Comparison of ENCODE assay signal across 17 cellular contexts in genomic region chr2:104861295-104862060, GRCh38. TPM values are rescaled to one million over a fixed set of nuclear protein-coding genes. Genes with fewer than 3 reads are reported as not detected.
DNase-seq lines count a peak whose midpoint lies in the region; ATAC-seq, FAIRE-seq and TF ChIP-seq lines count a peak whose summit lies in the region.
"Had no signal": no experiment of that assay in that cellular context is flagged by ENCODE, and none has a peak within 500 bp of the region (broad histone marks: within the 10 kb centered on the region; RNA-seq: fewer than 3 reads in every experiment).

No MANE protein-coding gene starts in this region.

- peaks cover 19 to 31% (median 29%) of the 10 kb centered on the region in 3 donors for H3K4me1 Mint-ChIP-seq in naive B cell

- POLR2A ChIA-PET in HepG2 (lab: Yijun Ruan, JAX) (no interaction called here), H1 (lab: Charles Lee; ENCODE audit: partially characterized antibody) (interaction anchor here (1.0 to 2.8 kb wide), 5 partner anchors 9 to 14 kb away, joined by 3 to 12 read pairs (median 3); no protein-coding TSS in a partner anchor)

- no peak overlapping the region for H3K9ac ChIP-seq in HepG2 (ENCODE audit: insufficient read depth, low read depth, low read length)
- no peak overlapping the region for H3K9ac ChIP-seq in H1 (replicated peaks in 1 of 4; ENCODE audit: extremely low read depth in 1 of 4, low read depth in 3 of 4, low read length in 3 of 4)

- no peak overlapping the region for H2BK120ac ChIP-seq in H1 (replicated peaks; ENCODE audit: low read depth, low read length)

- H3K23ac ChIP-seq in H1 (ENCODE audit: insufficient read length), result no peak overlapping the region

- FAIRE-seq in HepG2 (lab: Jason Lieb, UNC) (no peak), H1 (lab: Jason Lieb, UNC) (no peak)

- no peak for TF ChIP-seq CTCF in HepG2 (CRISPR knock-in tag; IDR thresholded peaks at IDR 0.05)
- TF ChIP-seq CTCF in right lobe of liver (IDR thresholded peaks at IDR 0.05), result no peak
- no peak for TF ChIP-seq CTCF in H1 (IDR thresholded peaks at IDR 0.05; ENCODE audit: control extremely low read depth in 1 of 3, insufficient read depth in 1 of 3, low read depth in 1 of 3, low read length in 3 of 3)

- TF ChIP-seq POLR2A in HepG2 (IDR thresholded peaks at IDR 0.05; ENCODE audit: insufficient read depth in 1 of 2, low read depth in 2 of 2, low read length in 2 of 2) (no peak), right lobe of liver (IDR thresholded peaks at IDR 0.05) (no peak), H1 (IDR thresholded peaks at IDR 0.05; ENCODE audit: control extremely low read depth in 1 of 2, low read depth in 2 of 2, low read length in 2 of 2) (no peak)

- H2BK12ac ChIP-seq in H1 (ENCODE audit: low read depth, low read length), result peak overlapping the region; percentile 72

- H3K4ac ChIP-seq in H1 (replicated peaks; ENCODE audit: insufficient read length, low read depth, low read length), result no peak overlapping the region

- H3K14ac ChIP-seq in H1 (ENCODE audit: insufficient read length), result no peak overlapping the region

- no peaks in the 10 kb centered on the region for H3K36me3 ChIP-seq in HepG2 (replicated peaks in 1 of 2; ENCODE audit: control insufficient read depth in 1 of 2, insufficient read depth in 2 of 2, low read length in 2 of 2)
- no peaks in the 10 kb centered on the region for H3K36me3 ChIP-seq in right lobe of liver
- H3K36me3 ChIP-seq in H1 (ENCODE audit: control insufficient read depth in 2 of 4, insufficient read depth in 4 of 4, low read length in 3 of 4), result no peaks in the 10 kb centered on the region; a peak in 1 of 8 replicates
- H3K36me3 ChIP-seq: BE2C had no signal

- no peak overlapping the region for H3K27ac ChIP-seq in HepG2 (ENCODE audit: extremely low read length, insufficient read depth, low read length)
- no peak overlapping the region for H3K27ac ChIP-seq in right lobe of liver
- no peak overlapping the region for H3K27ac ChIP-seq in H1 (ENCODE audit: low read depth, low read length)
- H3K27ac ChIP-seq: testis had no signal

- CTCF ChIA-PET in HepG2 (lab: Yijun Ruan, JAX; ENCODE audit: low intra/inter-chr PET ratio, low total read pairs), result no interaction called here
- CTCF ChIA-PET in H1 (lab: Charles Lee; ENCODE audit: partially characterized antibody), result interaction anchor here (0.8 to 5.0 kb wide), 6 partner anchors 9 to 829 kb away, joined by 3 to 60 read pairs (median 4); no protein-coding TSS in a partner anchor

- H3K4me3 ChIP-seq in HepG2 (replicated peaks in 1 of 3; ENCODE audit: insufficient read depth in 1 of 3, low read depth in 2 of 3, low read length in 3 of 3) (no peak overlapping the region), right lobe of liver (no peak overlapping the region), H1 (ENCODE audit: extremely low read depth in 1 of 4, insufficient read depth in 2 of 4, low read depth in 3 of 4, low read length in 4 of 4) (peak overlapping the region; percentile 39 to 65 (median 49); a peak in 7 of 8 replicates)

- H3K18ac ChIP-seq in H1 (ENCODE audit: extremely low read depth, low read length), result peak overlapping the region; percentile 4; the same call in 1 of the 2 replicates

- H3K4me2 ChIP-seq in HepG2 (ENCODE audit: low read depth, low read length), result no peak overlapping the region
- H3K4me2 ChIP-seq in H1 (ENCODE audit: insufficient read depth in 1 of 2, low read depth in 2 of 2, low read length in 2 of 2), result peak overlapping the region; percentile 70 to 93

- intact Hi-C loops in HepG2 (cut with micrococcal nuclease; ENCODE audit: unreplicated experiment), result no loop called here
- intact Hi-C loops in right lobe of liver (cut with DNase I), result no loop called here
- intact Hi-C loops in sciatic nerve (cut with DNase I), result no loop called here

- ATAC-seq in HepG2 (peak; percentile 49), right lobe of liver (no peak), naive B cell (ENCODE audit: low read depth in 2 of 2) (no peak), sciatic nerve (no peak)
- ATAC-seq: activated CD8-positive, alpha-beta memory T cell treated with anti-CD3 and anti-CD28 coated beads, Interleukin-2, amount 10 ng/mL, durations not matched to agents 7 days and 5 days had no signal

- peaks cover 15 to 81% of the 10 kb centered on the region in 2 experiments for H3K27me3 ChIP-seq in HepG2 (ENCODE audit: control insufficient read depth in 1 of 2, insufficient read depth in 2 of 2, low read length in 2 of 2)
- H3K27me3 ChIP-seq in right lobe of liver, result peaks cover 27 to 90% of the 10 kb centered on the region in 2 donors
- H3K27me3 ChIP-seq in H1 (replicated peaks in 1 of 4; ENCODE audit: control insufficient read depth in 3 of 4, extremely low read depth in 1 of 4, insufficient read depth in 3 of 4, low read length in 3 of 4), result peaks cover 74 to 100% (median 89%) of the 10 kb centered on the region in 4 experiments
- H3K27me3 ChIP-seq: testis had no signal

- no peak for TF ChIP-seq EP300 in HepG2 (IDR thresholded peaks at IDR 0.05; ENCODE audit: low read depth in 2 of 2, low read length in 2 of 2)
- TF ChIP-seq EP300 in HepG2 (CRISPR knock-in tag; IDR thresholded peaks at IDR 0.05; ENCODE audit: borderline replicate concordance), result no peak
- no peak for TF ChIP-seq EP300 in H1 (IDR thresholded peaks at IDR 0.05; ENCODE audit: borderline replicate concordance in 1 of 2, low read depth in 2 of 2, low read length in 2 of 2)

- peaks cover 0 to 57% (median 17%) of the 10 kb centered on the region in 7 donors for H3K9me3 Mint-ChIP-seq in naive B cell
- H3K9me3 Mint-ChIP-seq: T-helper 2 cell treated with Interferon-gamma antibody and Interleukin-4, amounts not matched to agents 5 μg/mL and 100 μg/mL, for 36 hours had no signal

- peaks cover 14 to 17% of the 10 kb centered on the region in 2 donors for H3K36me3 Mint-ChIP-seq in naive B cell

- H4K20me1 ChIP-seq in HepG2 (ENCODE audit: insufficient read depth, low read length), result no peaks in the 10 kb centered on the region
- H4K20me1 ChIP-seq in H1 (replicated peaks in 1 of 2; ENCODE audit: control insufficient read depth in 1 of 2, insufficient read depth in 2 of 2, low read length in 2 of 2), result peaks cover 17 to 33% of the 10 kb centered on the region in 2 experiments

- no peak overlapping the region for H4K5ac ChIP-seq in H1 (ENCODE audit: insufficient read length, low read depth, low read length)

- no peak overlapping the region for H2BK20ac ChIP-seq in H1 (ENCODE audit: low read length)

- H3K79me2 ChIP-seq in HepG2 (ENCODE audit: insufficient read depth, low read length), result no peaks in the 10 kb centered on the region
- no peaks in the 10 kb centered on the region for H3K79me2 ChIP-seq in H1 (ENCODE audit: control insufficient read depth in 1 of 2, insufficient read depth in 2 of 2, low read length in 2 of 2)

- H3K4me3 Mint-ChIP-seq in naive B cell, result peak overlapping the region in 6 of 8 donors; percentile 51 to 75 (median 72)
- H3K4me3 Mint-ChIP-seq: activated CD8-positive, alpha-beta memory T cell treated with anti-CD3 and anti-CD28 coated beads, Interleukin-2, amount 10 ng/mL, durations not matched to agents 7 days and 5 days; T-helper 2 cell treated with Interferon-gamma antibody and Interleukin-4, amounts not matched to agents 5 μg/mL and 100 μg/mL, for 36 hours had no signal

- DNase-seq in HepG2 (ENCODE audit: low spot score), result no peak
- no peak for DNase-seq in right lobe of liver
- DNase-seq in H1 (ENCODE audit: low read depth in 1 of 2, low spot score in 2 of 2), result no peak
- DNase-seq in naive B cell, result no peak
- no peak for DNase-seq in activated gamma-delta T cell treated with Interleukin-2 at 50 U/mL for 16 hours
- DNase-seq in sciatic nerve (ENCODE audit: low spot score), result no peak
- DNase-seq in NCI-H2196 treated with DMSO at 0.1 percent for 48 hours (lab: John Stamatoyannopoulos, UW; ENCODE audit: unreplicated experiment), result no peak
- DNase-seq in NOMO-1 treated with DMSO at 0.1 percent for 48 hours (lab: John Stamatoyannopoulos, UW; ENCODE audit: unreplicated experiment), result no peak
- DNase-seq: activated CD8-positive, alpha-beta memory T cell treated with anti-CD3 and anti-CD28 coated beads, Interleukin-2, amount 10 ng/mL, durations not matched to agents 7 days and 5 days; amniotic stem cell; BE2C; NCI-H2029 treated with DMSO at 0.1 percent for 48 hours; OCI-M1; stimulated activated CD4-positive, alpha-beta T cell treated with anti-CD3 and anti-CD28 coated beads, Interleukin-4, amount 100 ng/mL, for 4 hours; testis had no signal

- no peaks in the 10 kb centered on the region for H3K79me1 ChIP-seq in H1 (ENCODE audit: low read depth, low read length)

- H3K27me3 Mint-ChIP-seq in naive B cell, result peaks cover 74 to 87% (median 77%) of the 10 kb centered on the region in 3 donors

- H3K4me1 ChIP-seq in HepG2 (ENCODE audit: insufficient read depth, low read length) (peaks cover 6% of the 10 kb centered on the region; the same call in 1 of the 2 replicates), right lobe of liver (peaks cover 0 to 11% (median 4%) of the 10 kb centered on the region in 4 donors), H1 (replicated peaks in 1 of 4; ENCODE audit: control insufficient read depth in 3 of 4, insufficient read depth in 4 of 4, low read length in 3 of 4) (peaks cover 11 to 33% (median 19%) of the 10 kb centered on the region in 4 experiments)
- H3K4me1 ChIP-seq: BE2C had no signal

- peak overlapping the region in 5 of 6 donors; percentile 13 to 96 (median 91) for H3K27ac Mint-ChIP-seq in naive B cell

- H3K9me3 ChIP-seq in HepG2 (ENCODE audit: low read length) (no peaks in the 10 kb centered on the region), right lobe of liver (no peaks in the 10 kb centered on the region), H1 (ENCODE audit: insufficient read depth in 2 of 2, low read depth in 1 of 2, low read length in 1 of 2) (no peaks in the 10 kb centered on the region)
- H3K9me3 ChIP-seq: BE2C, testis had no signal

- H4K91ac ChIP-seq in H1 (replicated peaks; ENCODE audit: insufficient read length, low read length), result no peak overlapping the region

- TF ChIP-seq RAD21 in HepG2 (CRISPR knock-in tag; IDR thresholded peaks at IDR 0.05) (no peak), H1 (IDR thresholded peaks at IDR 0.05 in 1 of 2, conservative IDR thresholded peaks at IDR 0.05 in 1 of 2; ENCODE audit: low read depth in 2 of 2, low read length in 2 of 2) (no peak)

- BruUV-seq in HepG2 (replicated peaks; lab: Mats Ljungman, UMichigan), result no TSS peak

- no peak overlapping the region for H2AK5ac ChIP-seq in H1 (ENCODE audit: low read depth, low read length)

- H3K23me2 ChIP-seq in H1 (ENCODE audit: low read depth, low read length), result peaks cover 5% of the 10 kb centered on the region

- H2AFZ ChIP-seq in HepG2 (ENCODE audit: low read length) (no peak overlapping the region), H1 (ENCODE audit: low read length) (no peak overlapping the region)

- H4K8ac ChIP-seq in H1 (ENCODE audit: extremely low read depth, insufficient read depth, low read length), result no peak overlapping the region

- no peak overlapping the region for H2BK15ac ChIP-seq in H1 (ENCODE audit: low read length)

- in situ Hi-C loops in HepG2 (cut with HindIII; ENCODE audit: extremely low pct_ligation_motif_present, low pct_unique_long_range_greater_than_20kb), result no loop called here

- 0 out of 2 replicates have a peak overlapping the region, but pooled peaks have one; percentile 72 for H2BK5ac ChIP-seq in H1 (ENCODE audit: low read depth, low read length)

- WGBS in HepG2 (ENCODE audit: low lambda C conversion rate), result 26% methylated on average over 11 of the region's 11 CpGs
- 5% methylated on average over 7 of the region's 11 CpGs for WGBS in right lobe of liver (ENCODE audit: insufficient coverage, low coverage, low lambda C conversion rate, missing lambda C conversion rate)
- 3% methylated on average over 11 of the region's 11 CpGs; no CpG with 5 or more reads in 1 of the 2 experiments for whole genome bisulfite sequencing in H1 (ENCODE audit: extremely low coverage in 1 of 2, insufficient coverage in 1 of 2, insufficient read length in 1 of 2, insufficient replicate concordance in 2 of 2, low coverage in 1 of 2, low lambda C conversion rate in 2 of 2, missing lambda C conversion rate in 1 of 2), 2 experiments

- no peak overlapping the region for H3K56ac ChIP-seq in H1 (replicated peaks; ENCODE audit: insufficient read length, low read depth, low read length)

RNA-seq across cellular contexts. Expression of gene POU3F3, which starts 7.6 kb away (rescaled TPM):
- not detected in 2 replicates for total RNA-seq in HepG2 (2016; rRNA removed; fragmentation: Illumina TruSeq; extraction: Trizol)
- total RNA-seq in HepG2 (2016; cell fraction: cytosol; rRNA removed; fragmentation: Illumina TruSeq; extraction: Trizol; ENCODE audit: low read depth), result not detected in 2 replicates
- total RNA-seq in HepG2 (2016; cell fraction: insoluble cytoplasmic fraction; rRNA removed; fragmentation: Illumina TruSeq; extraction: Trizol), result not detected in 2 replicates
- total RNA-seq in HepG2 (2016; cell fraction: membrane; rRNA removed; fragmentation: Illumina TruSeq; extraction: Trizol), result not detected in 2 replicates
- total RNA-seq in HepG2 (2016; cell fraction: nucleus; rRNA removed; fragmentation: Illumina TruSeq; extraction: Trizol), result not detected in 2 replicates
- polyA plus RNA-seq in HepG2 (2011; rRNA removed), result not detected in 2 replicates
- polyA plus RNA-seq in HepG2 (2011; cell fraction: cytosol; rRNA removed), result not detected in 2 replicates
- polyA plus RNA-seq in HepG2 (2011; cell fraction: nucleus; rRNA removed), result not detected in 2 replicates
- not detected in 2 replicates for polyA plus RNA-seq in HepG2 (2012)
- polyA plus RNA-seq in HepG2 (2016; cell fraction: cytosol; fragmentation: Illumina TruSeq; extraction: Trizol; ENCODE audit: low read depth), result not detected in 2 replicates
- not detected in 2 replicates for polyA plus RNA-seq in HepG2 (2016; cell fraction: insoluble cytoplasmic fraction; fragmentation: Illumina TruSeq; extraction: Trizol; ENCODE audit: low read depth)
- not detected in 2 replicates for polyA plus RNA-seq in HepG2 (2016; cell fraction: membrane; fragmentation: Illumina TruSeq; extraction: Trizol; ENCODE audit: low read depth)
- polyA plus RNA-seq in HepG2 (2016; cell fraction: nucleus; fragmentation: Illumina TruSeq; extraction: Trizol; ENCODE audit: insufficient read depth, low read depth), result not detected in 2 replicates
- polyA minus RNA-seq in HepG2 (2011; rRNA and poly(A)+ RNA removed; ENCODE audit: low replicate concordance), result not detected in 2 replicates
- not detected in 2 replicates for polyA minus RNA-seq in HepG2 (2011; cell fraction: cytosol; rRNA and poly(A)+ RNA removed)
- polyA minus RNA-seq in HepG2 (2011; cell fraction: nucleus; rRNA and poly(A)+ RNA removed), result not detected in 2 replicates
- not detected for total RNA-seq in right lobe of liver
- 0.09 and 0.10 TPM in 2 replicates for total RNA-seq in H1 (2021; fragmentation: NEBNext Ultra II Directional; extraction: Animal tissue kit (Norgen Biotek cat#: 25700))
- polyA plus RNA-seq in H1 (2011; rRNA removed), result 0.02 TPM in 1 of 2 replicates, not detected in the other
- polyA plus RNA-seq in H1 (2011; cell fraction: cytosol; rRNA removed), result not detected
- polyA plus RNA-seq in H1 (2011; cell fraction: nucleus; rRNA removed), result 0.03 TPM
- polyA plus RNA-seq in H1 (2012, experiment 1 of 2), result 0.05 TPM in 2 of 4 replicates, not detected in the others
- not detected for polyA plus RNA-seq in H1 (2012, experiment 2 of 2)
- polyA plus RNA-seq in H1 (2013, experiment 1 of 2), result 0.10 TPM
- polyA plus RNA-seq in H1 (2013, experiment 2 of 2), result 0.04 TPM
- not detected in 2 replicates for polyA minus RNA-seq in H1 (2011; rRNA and poly(A)+ RNA removed)
- not detected for polyA minus RNA-seq in H1 (2011; cell fraction: cytosol; rRNA and poly(A)+ RNA removed)
- not detected for polyA minus RNA-seq in H1 (2011; cell fraction: nucleus; rRNA and poly(A)+ RNA removed)
- polyA plus RNA-seq in naive B cell (ENCODE audit: low read depth in 6 of 6), result not detected
- not detected for total RNA-seq in sciatic nerve
- total RNA-seq: activated CD8-positive, alpha-beta memory T cell treated with anti-CD3 and anti-CD28 coated beads, Interleukin-2, amount 10 ng/mL, durations not matched to agents 7 days and 5 days; omental fat pad had no signal

Comparison
In these comparisons a context has a peak if more than half of its experiments do, and no peak if none do; other contexts are left out.
1. H3K4me3 ChIP-seq: peak in H1 (4 of 4); none in HepG2 (0 of 3) and right lobe of liver (0 of 3).
2. Of the 41 proteins assayed by ChIP-seq in both HepG2 and H1: peak only in HepG2: none; only in H1: RNF2 and TCF12; in both: none; in neither: 39.